In the genomic region with DNA sequence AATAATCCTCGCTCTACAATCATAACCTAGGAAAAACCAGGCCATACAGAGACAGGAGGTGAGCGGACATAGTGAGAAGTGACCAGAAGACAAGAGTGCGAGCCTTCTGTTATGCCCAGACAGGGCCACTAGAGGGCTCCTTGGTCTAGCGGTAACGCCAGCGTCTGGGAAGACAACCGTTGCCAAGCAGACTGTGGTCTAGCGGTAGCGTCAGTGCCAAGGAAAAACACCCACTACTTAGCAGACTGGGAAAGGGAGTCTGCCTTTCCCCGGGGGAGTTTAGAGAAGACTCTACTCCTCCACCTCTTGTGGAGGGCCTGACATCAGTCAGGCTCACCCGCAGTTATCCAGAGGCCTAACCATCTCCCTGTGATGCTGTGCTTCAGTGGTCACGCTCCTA, we compare ENCODE assay signal across 10 cellular contexts. TPM values are rescaled to one million over a fixed set of nuclear protein-coding genes. Genes with fewer than 3 reads are reported as not detected.
DNase-seq lines count a peak whose midpoint lies in the region; ATAC-seq, FAIRE-seq and TF ChIP-seq lines count a peak whose summit lies in the region.
"Not testable (repeated sequence)": the region's sequence is repeated elsewhere in the genome, so short reads cannot be mapped to it uniquely, and the experiment has no call there.
"Had no signal": no experiment of that assay in that cellular context is flagged by ENCODE, and none has a peak within 500 bp of the region (broad histone marks: within the 10 kb centered on the region; RNA-seq: fewer than 3 reads in every experiment).

No MANE protein-coding gene starts in this region.

- not testable (repeated sequence) for H3K9ac ChIP-seq in mesenchymal stem cell (ENCODE audit: low read length)

- ATAC-seq in activated naive CD4-positive, alpha-beta T cell treated with anti-CD3 and anti-CD28 coated beads, Interleukin-2, amount 50 U/mL, for 72 hours, result not testable (repeated sequence)

- 33% methylated on average over 12 of the region's 12 CpGs for WGBS in mesenchymal stem cell

- not testable (repeated sequence) for H3K4me3 ChIP-seq in mesenchymal stem cell (ENCODE audit: insufficient read depth in 1 of 2, low read depth in 1 of 2, low read length in 2 of 2)

- not testable (repeated sequence) for H3K4me2 ChIP-seq in mesenchymal stem cell (ENCODE audit: low read length, poor library complexity, severe bottlenecking)

- peak; percentile 31 for DNase-seq in ACHN
- not testable (repeated sequence) for DNase-seq in GM12891 (ENCODE audit: insufficient read length, low spot score)
- DNase-seq in NCI-H2196 (lab: John Stamatoyannopoulos, UW; ENCODE audit: unreplicated experiment), result peak; percentile 19
- peak; percentile 57 to 60 for DNase-seq in activated naive CD4-positive, alpha-beta T cell treated with anti-CD3 and anti-CD28 coated beads, Interleukin-2, amount 50 U/mL, for 72 hours (ENCODE audit: low spot score in 2 of 2)
- DNase-seq in fibroblast of peridontal ligament (ENCODE audit: extremely low read depth), result peak; percentile 64
- peak; percentile 50 for DNase-seq in mesenchymal stem cell
- DNase-seq in stimulated activated CD4-positive, alpha-beta T cell treated with anti-CD3 and anti-CD28 coated beads, Interleukin-2, amount 100 ng/mL, for 24 hours, result peak; percentile 58 to 72

- H3K9me3 ChIP-seq in mesenchymal stem cell (ENCODE audit: control insufficient read depth, low read length), result peaks cover 11% of the 10 kb centered on the region

- not testable (repeated sequence) for H3K27ac ChIP-seq in VCaP; mesenchymal stem cell (ENCODE audit: low read length, poor library complexity, severe bottlenecking)

- not testable (repeated sequence) for H3K23ac ChIP-seq in mesenchymal stem cell (ENCODE audit: low read length in 2 of 2)

- H2BK120ac ChIP-seq in mesenchymal stem cell (ENCODE audit: low read depth, low read length), result not testable (repeated sequence)

- peak; percentile 76 for TF ChIP-seq CTCF in VCaP (conservative IDR thresholded peaks at IDR 0.05)

- H3K14ac ChIP-seq in mesenchymal stem cell (ENCODE audit: low read length in 2 of 2), result not testable (repeated sequence)

- H3K79me1 ChIP-seq in mesenchymal stem cell (replicated peaks; ENCODE audit: low read length, poor library complexity, severe bottlenecking), result not testable (repeated sequence)

- not testable (repeated sequence) for H3K36me3 ChIP-seq in mesenchymal stem cell (ENCODE audit: control insufficient read depth in 1 of 2, insufficient read depth in 2 of 2, low read depth in 1 of 2, low read length in 2 of 2)

- in situ Hi-C loops in ACHN (cut with HindIII; ENCODE audit: low pct_ligation_motif_present, low pct_unique_long_range_greater_than_20kb, low sequenced_read_pairs), result not testable (repeated sequence)

- H4K8ac ChIP-seq in mesenchymal stem cell (ENCODE audit: low read length), result not testable (repeated sequence)

- not testable (repeated sequence) for H2AFZ ChIP-seq in mesenchymal stem cell (ENCODE audit: low read depth, low read length)

- not testable (repeated sequence) for H2BK15ac ChIP-seq in mesenchymal stem cell (ENCODE audit: low read depth, poor library complexity, severe bottlenecking)

- FAIRE-seq in GM12891 (lab: Jason Lieb, UNC), result peak; percentile 85

- not testable (repeated sequence) for H3K27ac Mint-ChIP-seq in activated naive CD4-positive, alpha-beta T cell treated with anti-CD3 and anti-CD28 coated beads, Interleukin-2, amount 50 U/mL, for 72 hours

- not testable (repeated sequence) for H3K27me3 ChIP-seq in mesenchymal stem cell (ENCODE audit: control insufficient read depth in 1 of 2, insufficient read depth in 1 of 2, low read length in 2 of 2)

- peaks cover 9 to 12% of the 10 kb centered on the region in 2 donors for H3K36me3 Mint-ChIP-seq in activated naive CD4-positive, alpha-beta T cell treated with anti-CD3 and anti-CD28 coated beads, Interleukin-2, amount 50 U/mL, for 72 hours

- H4K91ac ChIP-seq in mesenchymal stem cell (ENCODE audit: low read length), result not testable (repeated sequence)

- TF ChIP-seq POLR2A in GM12891 (IDR thresholded peaks at IDR 0.05; ENCODE audit: low read depth, low read length), result not testable (repeated sequence)

- H2AK5ac ChIP-seq in mesenchymal stem cell (ENCODE audit: low read length, severe bottlenecking), result not testable (repeated sequence)

- not testable (repeated sequence) for H3K9me3 Mint-ChIP-seq in activated naive CD4-positive, alpha-beta T cell treated with anti-CD3 and anti-CD28 coated beads, Interleukin-2, amount 50 U/mL, for 72 hours

- not testable (repeated sequence) for H2BK5ac ChIP-seq in mesenchymal stem cell (ENCODE audit: low read depth, low read length, poor library complexity, severe bottlenecking)

- H3K18ac ChIP-seq in mesenchymal stem cell (ENCODE audit: low read depth in 1 of 2, low read length in 2 of 2), result not testable (repeated sequence)

- not testable (repeated sequence) for H3K4me1 ChIP-seq in mesenchymal stem cell (ENCODE audit: control insufficient read depth, insufficient read depth, low read depth, low read length)

- not testable (repeated sequence) for H2BK12ac ChIP-seq in mesenchymal stem cell (ENCODE audit: low read length in 2 of 2)

- not testable (repeated sequence) for H3K4ac ChIP-seq in mesenchymal stem cell (ENCODE audit: low read depth in 1 of 2, low read length in 2 of 2)

RNA-seq across cellular contexts. Expression of a gene that starts 58.6 kb away (rescaled TPM):
- 0.51 TPM for polyA plus RNA-seq in GM12891 (2012; ENCODE audit: low read depth, missing spikeins)
- 1 to 10 TPM; 1.0 to 2.3 TPM for total RNA-seq in activated naive CD4-positive, alpha-beta T cell treated with anti-CD3 and anti-CD28 coated beads, Interleukin-2, amount 50 U/mL, for 72 hours
- 3.5 TPM for polyA plus RNA-seq in mesenchymal stem cell (2013, experiment 1 of 2)
- polyA plus RNA-seq in mesenchymal stem cell (2013, experiment 2 of 2), result 3.6 TPM
- total RNA-seq: frontal cortex, skeletal muscle tissue had no signal
